38 cellular contexts compared by ENCODE assay signal in the genomic region with DNA sequence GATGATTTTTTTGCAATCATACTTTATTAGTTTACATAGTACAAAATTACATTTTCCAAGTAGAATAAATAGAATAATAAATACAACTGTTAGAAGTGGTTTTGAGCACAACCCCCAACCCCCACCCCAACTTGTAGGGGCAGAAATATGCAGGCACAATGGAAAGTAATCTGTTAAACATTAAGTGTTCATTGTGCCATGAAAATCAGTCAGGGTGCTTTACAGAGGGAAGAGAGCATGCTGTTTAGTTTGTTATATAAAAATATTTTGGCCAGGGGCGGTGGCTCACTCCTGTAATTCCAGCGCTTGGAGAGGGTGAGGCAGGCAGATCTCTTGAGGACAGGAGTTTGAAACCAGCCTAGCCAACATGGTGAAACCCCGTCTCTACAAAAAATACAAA. TPM values are rescaled to one million over a fixed set of nuclear protein-coding genes. Genes with fewer than 3 reads are reported as not detected.
"Had no signal": no experiment of that assay in that cellular context is flagged by ENCODE, and none has a peak within 500 bp of the region (broad histone marks: within the 10 kb centered on the region; RNA-seq: fewer than 3 reads in every experiment).

No MANE protein-coding gene starts in this region.

- H3K27ac ChIP-seq: adrenal gland, body of pancreas, brain microvascular endothelial cell, breast epithelium, WERI-Rb-1 had no signal

- ATAC-seq: activated CD4-positive, alpha-beta T cell treated with anti-CD3 and anti-CD28 coated beads for 36 hours; activated CD4-positive, CD25-positive, alpha-beta regulatory T cell treated with anti-CD3 and anti-CD28 coated beads, Interleukin-2, amount 50 U/mL, for 24 hours; activated CD8-positive, alpha-beta memory T cell treated with anti-CD3 and anti-CD28 coated beads, Interleukin-2, amount 10 ng/mL, durations not matched to agents 7 days and 5 days; activated CD8-positive, alpha-beta T cell treated with anti-CD3 and anti-CD28 coated beads, Interleukin-2, amount 10 ng/mL, durations not matched to agents 7 days and 5 days; body of pancreas; WTC11 had no signal

- H3K9me3 ChIP-seq: adrenal gland, body of pancreas, breast epithelium had no signal

- H3K4me3 ChIP-seq: adrenal gland, body of pancreas, breast epithelium had no signal

- H3K4me3 Mint-ChIP-seq: activated CD4-positive, alpha-beta memory T cell treated with anti-CD3 and anti-CD28 coated beads, Interleukin-2, amount 10 ng/mL, durations not matched to agents 7 days and 5 days; activated CD4-positive, alpha-beta T cell treated with anti-CD3 and anti-CD28 coated beads for 36 hours; activated CD4-positive, alpha-beta T cell treated with anti-CD3 and anti-CD28 coated beads, Interleukin-2, amount 10 ng/mL, durations not matched to agents 7 days and 5 days; activated CD8-positive, alpha-beta memory T cell treated with anti-CD3 and anti-CD28 coated beads, Interleukin-2, amount 10 ng/mL, durations not matched to agents 7 days and 5 days; activated CD8-positive, alpha-beta T cell treated with anti-CD3 and anti-CD28 coated beads, Interleukin-2, amount 10 ng/mL, durations not matched to agents 7 days and 5 days; activated naive CD4-positive, alpha-beta T cell treated with anti-CD3 and anti-CD28 coated beads, Interleukin-2, amount 10 ng/mL, durations not matched to agents 7 days and 5 days; activated naive CD4-positive, alpha-beta T cell treated with anti-CD3 and anti-CD28 coated beads, Interleukin-2, amount 50 U/mL, for 24 hours; activated naive CD8-positive, alpha-beta T cell treated with anti-CD3 and anti-CD28 coated beads for 36 hours; activated T-cell treated with anti-CD3 and anti-CD28 coated beads, Interleukin-2, amount 50 U/mL, for 24 hours; T-helper 1 cell treated with Interleukin-12 subunit alpha and Interleukin-12 subunit beta and Interleukin-4 antibody, amounts not matched to agents 30 μg/mL and 1 μg/mL, for 36 hours; T-helper 2 cell treated with Interferon-gamma antibody and Interleukin-4, amounts not matched to agents 5 μg/mL and 100 μg/mL, for 36 hours; WTC11 had no signal

- H3K4me1 Mint-ChIP-seq: activated CD4-positive, alpha-beta memory T cell treated with anti-CD3 and anti-CD28 coated beads, Interleukin-2, amount 10 ng/mL, durations not matched to agents 7 days and 5 days; activated naive CD4-positive, alpha-beta T cell treated with anti-CD3 and anti-CD28 coated beads, Interleukin-2, amount 10 ng/mL, durations not matched to agents 7 days and 5 days; activated naive CD4-positive, alpha-beta T cell treated with anti-CD3 and anti-CD28 coated beads, Interleukin-2, amount 50 U/mL, for 24 hours had no signal

- DNase-seq: activated CD4-positive, alpha-beta memory T cell treated with anti-CD3 and anti-CD28 coated beads, Interleukin-2, amount 10 ng/mL, durations not matched to agents 7 days and 5 days; activated CD4-positive, alpha-beta T cell treated with anti-CD3 and anti-CD28 coated beads for 1 hour; activated CD4-positive, alpha-beta T cell treated with anti-CD3 and anti-CD28 coated beads for 36 hours; activated CD4-positive, alpha-beta T cell treated with anti-CD3 and anti-CD28 coated beads for 48 hours; activated CD4-positive, alpha-beta T cell treated with anti-CD3 and anti-CD28 coated beads, Interleukin-2, amount 10 ng/mL, durations not matched to agents 7 days and 5 days; activated CD4-positive, alpha-beta T cell treated with anti-CD3 and anti-CD28 coated beads, Interleukin-2, amount 50 U/mL, for 48 hours; activated CD4-positive, CD25-positive, alpha-beta regulatory T cell; activated CD8-positive, alpha-beta memory T cell treated with anti-CD3 and anti-CD28 coated beads for 24 hours; activated CD8-positive, alpha-beta memory T cell treated with anti-CD3 and anti-CD28 coated beads, Interleukin-2, amount 10 ng/mL, durations not matched to agents 7 days and 5 days; activated CD8-positive, alpha-beta memory T cell treated with anti-CD3 and anti-CD28 coated beads, Interleukin-2, amount 50 U/mL, for 48 hours; activated CD8-positive, alpha-beta T cell treated with anti-CD3 and anti-CD28 coated beads, Interleukin-2, amount 10 ng/mL, durations not matched to agents 7 days and 5 days; activated effector memory CD4-positive, alpha-beta T cell treated with Interleukin-2 at 50 U/mL for 16 hours; activated gamma-delta T cell; activated naive CD4-positive, alpha-beta T cell treated with anti-CD3 and anti-CD28 coated beads, Interleukin-2, amount 10 ng/mL, durations not matched to agents 7 days and 5 days; activated naive CD4-positive, alpha-beta T cell treated with Interleukin-2 at 50 U/mL for 16 hours; activated naive CD8-positive, alpha-beta T cell treated with anti-CD3 and anti-CD28 coated beads for 36 hours; activated T-cell treated with anti-CD3 and anti-CD28 coated beads, Interleukin-2, amount 50 U/mL, for 24 hours; activated T-cell treated with anti-CD3 and anti-CD28 coated beads, Interleukin-2, amount 50 U/mL, for 48 hours; adrenal gland; amniotic stem cell; aorta; body of pancreas; brain microvascular endothelial cell; central memory CD4-positive, alpha-beta T cell; T-helper 1 cell; T-helper 2 cell; T-helper 9 cell; WERI-Rb-1 had no signal

- H3K4me1 ChIP-seq: adrenal gland, body of pancreas, breast epithelium had no signal

- H3K36me3 ChIP-seq: adrenal gland, brain microvascular endothelial cell, breast epithelium, WERI-Rb-1 had no signal

- H3K27ac Mint-ChIP-seq: activated CD4-positive, alpha-beta memory T cell treated with anti-CD3 and anti-CD28 coated beads, Interleukin-2, amount 10 ng/mL, durations not matched to agents 7 days and 5 days; activated CD4-positive, alpha-beta T cell treated with anti-CD3 and anti-CD28 coated beads for 36 hours; activated CD4-positive, alpha-beta T cell treated with anti-CD3 and anti-CD28 coated beads, Interleukin-2, amount 10 ng/mL, durations not matched to agents 7 days and 5 days; activated CD8-positive, alpha-beta memory T cell treated with anti-CD3 and anti-CD28 coated beads, Interleukin-2, amount 10 ng/mL, durations not matched to agents 7 days and 5 days; activated CD8-positive, alpha-beta T cell treated with anti-CD3 and anti-CD28 coated beads, Interleukin-2, amount 10 ng/mL, durations not matched to agents 7 days and 5 days; activated naive CD4-positive, alpha-beta T cell treated with anti-CD3 and anti-CD28 coated beads, Interleukin-2, amount 10 ng/mL, durations not matched to agents 7 days and 5 days; activated naive CD4-positive, alpha-beta T cell treated with anti-CD3 and anti-CD28 coated beads, Interleukin-2, amount 50 U/mL, for 24 hours; activated naive CD8-positive, alpha-beta T cell treated with anti-CD3 and anti-CD28 coated beads for 36 hours; activated T-cell treated with anti-CD3 and anti-CD28 coated beads, Interleukin-2, amount 50 U/mL, for 24 hours; activated T-helper 2 cell treated with anti-CD3 and anti-CD28 coated beads, Interferon-gamma antibody, Interleukin-2, Interleukin-4, amounts not matched to agents 10 μg/mL and 5 μg/mL and 100 μg/mL, durations not matched to agents 14 hours and 24 hours and 36 hours; T-helper 1 cell treated with Interleukin-12 subunit alpha and Interleukin-12 subunit beta and Interleukin-4 antibody, amounts not matched to agents 30 μg/mL and 1 μg/mL, for 36 hours; T-helper 2 cell treated with Interferon-gamma antibody and Interleukin-4, amounts not matched to agents 5 μg/mL and 100 μg/mL, for 36 hours; WTC11 had no signal

- H3K27me3 ChIP-seq: body of pancreas, brain microvascular endothelial cell, breast epithelium had no signal

- H3K9me3 Mint-ChIP-seq: activated CD4-positive, alpha-beta memory T cell treated with anti-CD3 and anti-CD28 coated beads, Interleukin-2, amount 10 ng/mL, durations not matched to agents 7 days and 5 days; activated CD4-positive, alpha-beta T cell treated with anti-CD3 and anti-CD28 coated beads, Interleukin-2, amount 10 ng/mL, durations not matched to agents 7 days and 5 days; activated naive CD4-positive, alpha-beta T cell treated with anti-CD3 and anti-CD28 coated beads, Interleukin-2, amount 10 ng/mL, durations not matched to agents 7 days and 5 days; activated naive CD4-positive, alpha-beta T cell treated with anti-CD3 and anti-CD28 coated beads, Interleukin-2, amount 50 U/mL, for 24 hours; activated naive CD8-positive, alpha-beta T cell treated with anti-CD3 and anti-CD28 coated beads for 36 hours; activated T-cell treated with anti-CD3 and anti-CD28 coated beads, Interleukin-2, amount 50 U/mL, for 24 hours; activated T-helper 2 cell treated with anti-CD3 and anti-CD28 coated beads, Interferon-gamma antibody, Interleukin-2, Interleukin-4, amounts not matched to agents 10 μg/mL and 5 μg/mL and 100 μg/mL, durations not matched to agents 14 hours and 24 hours and 36 hours; T-helper 1 cell treated with Interleukin-12 subunit alpha and Interleukin-12 subunit beta and Interleukin-4 antibody, amounts not matched to agents 30 μg/mL and 1 μg/mL, for 36 hours; T-helper 2 cell treated with Interferon-gamma antibody and Interleukin-4, amounts not matched to agents 5 μg/mL and 100 μg/mL, for 36 hours; WTC11 had no signal

- H3K36me3 Mint-ChIP-seq: activated CD8-positive, alpha-beta memory T cell treated with anti-CD3 and anti-CD28 coated beads, Interleukin-2, amount 10 ng/mL, durations not matched to agents 7 days and 5 days; activated naive CD4-positive, alpha-beta T cell treated with anti-CD3 and anti-CD28 coated beads, Interleukin-2, amount 10 ng/mL, durations not matched to agents 7 days and 5 days; activated naive CD4-positive, alpha-beta T cell treated with anti-CD3 and anti-CD28 coated beads, Interleukin-2, amount 50 U/mL, for 24 hours; activated naive CD8-positive, alpha-beta T cell treated with anti-CD3 and anti-CD28 coated beads for 36 hours; WTC11 had no signal

RNA-seq across cellular contexts. Expression of gene OR10T2, which starts 2.6 kb away (rescaled TPM):
- total RNA-seq: activated CD4-positive, alpha-beta memory T cell treated with anti-CD3 and anti-CD28 coated beads, Interleukin-2, amount 10 ng/mL, durations not matched to agents 7 days and 5 days; activated CD4-positive, alpha-beta T cell treated with anti-CD3 and anti-CD28 coated beads for 36 hours; activated CD4-positive, alpha-beta T cell treated with anti-CD3 and anti-CD28 coated beads, Interleukin-2, amount 10 ng/mL, durations not matched to agents 7 days and 5 days; activated CD8-positive, alpha-beta memory T cell treated with anti-CD3 and anti-CD28 coated beads, Interleukin-2, amount 10 ng/mL, durations not matched to agents 7 days and 5 days; activated CD8-positive, alpha-beta T cell treated with anti-CD3 and anti-CD28 coated beads, Interleukin-2, amount 10 ng/mL, durations not matched to agents 7 days and 5 days; activated naive CD8-positive, alpha-beta T cell treated with anti-CD3 and anti-CD28 coated beads for 36 hours; activated T-helper 2 cell treated with anti-CD3 and anti-CD28 coated beads, Interferon-gamma antibody, Interleukin-2, Interleukin-4, amounts not matched to agents 10 μg/mL and 5 μg/mL and 100 μg/mL, durations not matched to agents 14 hours and 24 hours and 36 hours; adrenal gland; aorta; astrocyte; body of pancreas; breast epithelium; cardiac septum; cerebellum; WTC11 had no signal
- polyA plus RNA-seq: adrenal gland, aorta had no signal

RNA-seq across cellular contexts. Expression of gene OR10K2, which starts 29.4 kb away (rescaled TPM):
- total RNA-seq: activated CD4-positive, alpha-beta memory T cell treated with anti-CD3 and anti-CD28 coated beads, Interleukin-2, amount 10 ng/mL, durations not matched to agents 7 days and 5 days; activated CD4-positive, alpha-beta T cell treated with anti-CD3 and anti-CD28 coated beads for 36 hours; activated CD4-positive, alpha-beta T cell treated with anti-CD3 and anti-CD28 coated beads, Interleukin-2, amount 10 ng/mL, durations not matched to agents 7 days and 5 days; activated CD8-positive, alpha-beta memory T cell treated with anti-CD3 and anti-CD28 coated beads, Interleukin-2, amount 10 ng/mL, durations not matched to agents 7 days and 5 days; activated CD8-positive, alpha-beta T cell treated with anti-CD3 and anti-CD28 coated beads, Interleukin-2, amount 10 ng/mL, durations not matched to agents 7 days and 5 days; activated naive CD8-positive, alpha-beta T cell treated with anti-CD3 and anti-CD28 coated beads for 36 hours; activated T-helper 2 cell treated with anti-CD3 and anti-CD28 coated beads, Interferon-gamma antibody, Interleukin-2, Interleukin-4, amounts not matched to agents 10 μg/mL and 5 μg/mL and 100 μg/mL, durations not matched to agents 14 hours and 24 hours and 36 hours; adrenal gland; aorta; astrocyte; body of pancreas; breast epithelium; cardiac septum; cerebellum; WTC11 had no signal
- polyA plus RNA-seq: adrenal gland, aorta had no signal

RNA-seq across cellular contexts. Expression of gene CD1E, which starts 43.0 kb away (rescaled TPM):
- total RNA-seq: activated CD4-positive, alpha-beta memory T cell treated with anti-CD3 and anti-CD28 coated beads, Interleukin-2, amount 10 ng/mL, durations not matched to agents 7 days and 5 days; activated CD4-positive, alpha-beta T cell treated with anti-CD3 and anti-CD28 coated beads for 36 hours; activated CD4-positive, alpha-beta T cell treated with anti-CD3 and anti-CD28 coated beads, Interleukin-2, amount 10 ng/mL, durations not matched to agents 7 days and 5 days; activated CD8-positive, alpha-beta memory T cell treated with anti-CD3 and anti-CD28 coated beads, Interleukin-2, amount 10 ng/mL, durations not matched to agents 7 days and 5 days; activated CD8-positive, alpha-beta T cell treated with anti-CD3 and anti-CD28 coated beads, Interleukin-2, amount 10 ng/mL, durations not matched to agents 7 days and 5 days; activated naive CD8-positive, alpha-beta T cell treated with anti-CD3 and anti-CD28 coated beads for 36 hours; activated T-helper 2 cell treated with anti-CD3 and anti-CD28 coated beads, Interferon-gamma antibody, Interleukin-2, Interleukin-4, amounts not matched to agents 10 μg/mL and 5 μg/mL and 100 μg/mL, durations not matched to agents 14 hours and 24 hours and 36 hours; aorta; astrocyte; cardiac septum; cerebellum; WTC11 had no signal
- polyA plus RNA-seq: adrenal gland, aorta had no signal
